ENCODE assay signal across 10 cellular contexts in the genomic region with DNA sequence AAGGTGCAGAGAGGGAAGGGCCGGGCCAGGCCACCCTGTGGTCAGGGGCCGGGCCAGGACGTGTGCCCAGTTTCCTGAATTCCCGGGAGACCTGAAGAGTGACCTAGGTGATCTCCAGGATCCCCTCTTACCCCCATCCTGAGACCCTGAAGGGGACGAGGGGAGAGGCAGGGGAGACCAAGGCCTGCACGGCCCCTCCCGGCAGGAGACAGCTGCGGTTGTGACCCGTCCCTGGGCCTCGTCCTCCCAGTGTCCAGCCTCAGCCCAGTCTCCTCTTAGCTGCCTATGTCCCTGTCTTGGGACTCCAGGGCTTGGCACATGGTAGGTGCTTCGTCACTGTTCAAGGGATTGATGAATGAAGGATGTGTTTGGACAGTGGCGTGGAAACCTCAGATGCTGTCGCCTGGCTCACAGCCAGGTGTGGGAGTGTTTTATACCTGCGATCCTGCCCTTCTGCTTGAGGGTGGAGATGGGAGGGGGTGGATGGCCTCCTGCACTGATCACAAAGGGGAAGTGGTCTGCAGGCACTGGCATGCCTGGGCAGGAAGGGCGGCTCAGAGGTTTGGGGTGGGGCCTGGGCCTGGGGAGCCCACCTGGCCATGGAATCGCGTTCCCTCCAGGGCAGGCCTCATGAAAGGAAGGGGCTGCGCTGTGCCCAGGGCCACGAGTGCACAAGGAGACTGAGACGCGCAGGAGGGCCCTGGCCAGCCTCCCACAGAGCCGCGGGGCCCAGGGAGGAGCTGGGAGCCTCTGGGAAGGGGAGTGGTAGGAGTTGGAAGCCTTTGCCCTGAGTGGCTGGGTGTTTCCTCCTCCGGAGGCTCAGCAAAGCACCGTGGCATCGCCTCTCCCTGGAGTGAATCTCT. TPM values are rescaled to one million over a fixed set of nuclear protein-coding genes. Genes with fewer than 3 reads are reported as not detected.
DNase-seq lines count a peak whose midpoint lies in the region; ATAC-seq and TF ChIP-seq lines count a peak whose summit lies in the region.
"Had no signal": no experiment of that assay in that cellular context is flagged by ENCODE, and none has a peak within 500 bp of the region (broad histone marks: within the 10 kb centered on the region; RNA-seq: fewer than 3 reads in every experiment).

No MANE protein-coding gene starts in this region.

- no peaks in the 10 kb centered on the region for H3K9me3 ChIP-seq in T-helper 17 cell (ENCODE audit: control insufficient read depth, low read length, poor library complexity, severe bottlenecking)

- peaks cover 6% of the 10 kb centered on the region for H3K36me3 Mint-ChIP-seq in T-helper 17 cell (ENCODE audit: low read depth)
- peaks cover 0 to 16% (median 7%) of the 10 kb centered on the region in 3 donors for H3K36me3 Mint-ChIP-seq in naive thymus-derived CD8-positive, alpha-beta T cell
- H3K36me3 Mint-ChIP-seq in activated CD4-positive, alpha-beta memory T cell treated with anti-CD3 and anti-CD28 coated beads, Interleukin-2, amount 10 ng/mL, durations not matched to agents 7 days and 5 days (ENCODE audit: low read depth) = no peaks in the 10 kb centered on the region

- H3K9me3 Mint-ChIP-seq in naive thymus-derived CD8-positive, alpha-beta T cell = no peaks in the 10 kb centered on the region
- H3K9me3 Mint-ChIP-seq in activated CD4-positive, alpha-beta memory T cell treated with anti-CD3 and anti-CD28 coated beads, Interleukin-2, amount 10 ng/mL, durations not matched to agents 7 days and 5 days = no peaks in the 10 kb centered on the region

- POLR2A ChIA-PET in naive thymus-derived CD8-positive, alpha-beta T cell (lab: Charles Lee) = interaction anchor here (0.7 kb wide), 1 partner anchor 48 kb away, joined by 4 read pairs; no protein-coding TSS in a partner anchor
- POLR2A ChIA-PET in activated CD4-positive, alpha-beta memory T cell treated with anti-CD3 and anti-CD28 coated beads, Interleukin-2, amount 10 ng/mL, durations not matched to agents 7 days and 5 days (lab: Charles Lee) = no interaction called here

- H3K4me1 Mint-ChIP-seq in T-helper 17 cell = peaks cover 21% of the 10 kb centered on the region
- H3K4me1 Mint-ChIP-seq in naive thymus-derived CD8-positive, alpha-beta T cell = peaks cover 18 to 52% (median 40%) of the 10 kb centered on the region in 4 donors
- peaks cover 9% of the 10 kb centered on the region for H3K4me1 Mint-ChIP-seq in activated CD4-positive, alpha-beta memory T cell treated with anti-CD3 and anti-CD28 coated beads, Interleukin-2, amount 10 ng/mL, durations not matched to agents 7 days and 5 days

- no peak overlapping the region for H3K4me3 ChIP-seq in GM12865 (ENCODE audit: low read depth, low read length)

- no peak overlapping the region for H3K4me3 Mint-ChIP-seq in T-helper 17 cell
- peak overlapping the region in 3 of 10 donors; percentile 11 to 39 (median 37) for H3K4me3 Mint-ChIP-seq in naive thymus-derived CD8-positive, alpha-beta T cell
- no peak overlapping the region for H3K4me3 Mint-ChIP-seq in activated CD4-positive, alpha-beta memory T cell treated with anti-CD3 and anti-CD28 coated beads, Interleukin-2, amount 10 ng/mL, durations not matched to agents 7 days and 5 days

- no peak for TF ChIP-seq CTCF in GM12865 (IDR thresholded peaks at IDR 0.05; ENCODE audit: insufficient read depth, low read depth, low read length, missing control alignments)

- CTCF ChIA-PET in activated CD4-positive, alpha-beta memory T cell treated with anti-CD3 and anti-CD28 coated beads, Interleukin-2, amount 10 ng/mL, durations not matched to agents 7 days and 5 days (lab: Charles Lee) = interaction anchor here (1.0 kb wide), 1 partner anchor 29 kb away, joined by 3 read pairs; no protein-coding TSS in a partner anchor

- peak overlapping the region; percentile 71 for H3K27ac Mint-ChIP-seq in T-helper 17 cell
- peak overlapping the region in 5 of 10 donors; percentile 43 to 80 (median 53) for H3K27ac Mint-ChIP-seq in naive thymus-derived CD8-positive, alpha-beta T cell
- H3K27ac Mint-ChIP-seq in activated CD4-positive, alpha-beta memory T cell treated with anti-CD3 and anti-CD28 coated beads, Interleukin-2, amount 10 ng/mL, durations not matched to agents 7 days and 5 days = no peak overlapping the region

- no peaks in the 10 kb centered on the region for H3K27me3 Mint-ChIP-seq in T-helper 17 cell
- no peaks in the 10 kb centered on the region for H3K27me3 Mint-ChIP-seq in naive thymus-derived CD8-positive, alpha-beta T cell
- no peaks in the 10 kb centered on the region for H3K27me3 Mint-ChIP-seq in activated CD4-positive, alpha-beta memory T cell treated with anti-CD3 and anti-CD28 coated beads, Interleukin-2, amount 10 ng/mL, durations not matched to agents 7 days and 5 days

- peak; percentile 21 for DNase-seq in GM12865 (ENCODE audit: low read depth)
- peak; percentile 40 for DNase-seq in NCI-H1417 treated with DMSO at 0.1 percent for 48 hours (lab: John Stamatoyannopoulos, UW)
- no peak for DNase-seq in T-helper 17 cell
- no peak for DNase-seq in naive thymus-derived CD8-positive, alpha-beta T cell
- DNase-seq in NCI-H82 treated with DMSO at 0.1 percent for 48 hours (lab: John Stamatoyannopoulos, UW; ENCODE audit: unreplicated experiment) = no peak
- no peak for DNase-seq in cerebellar nuclear complex (lab: John Stamatoyannopoulos, UW)
- DNase-seq in activated CD4-positive, alpha-beta memory T cell treated with anti-CD3 and anti-CD28 coated beads, Interleukin-2, amount 10 ng/mL, durations not matched to agents 7 days and 5 days = no peak
- DNase-seq: effector CD4-positive, alpha-beta T cell; T-helper 1 cell had no signal

- ATAC-seq in T-helper 17 cell = no peak
- peak; percentile 17 to 20 for ATAC-seq in naive thymus-derived CD8-positive, alpha-beta T cell
- ATAC-seq in GM19463 (IDR thresholded peaks at IDR 0.05; ENCODE audit: unreplicated experiment) = no peak

RNA-seq across cellular contexts. Expression of a gene that starts 6.9 kb away (rescaled TPM):
- total RNA-seq in T-helper 17 cell = 100 to 1,000 TPM; 134 TPM
- 10 to 100 TPM; 14.6 to 17.4 TPM for total RNA-seq in naive thymus-derived CD8-positive, alpha-beta T cell
- polyA plus RNA-seq in naive thymus-derived CD8-positive, alpha-beta T cell = 1 to 10 TPM; 3.7 to 6.5 (median 5.1) TPM
- 10 to 100 TPM; 16.8 to 19.5 TPM for total RNA-seq in activated CD4-positive, alpha-beta memory T cell treated with anti-CD3 and anti-CD28 coated beads, Interleukin-2, amount 10 ng/mL, durations not matched to agents 7 days and 5 days

RNA-seq across cellular contexts. Expression of a gene that starts 47.4 kb away (rescaled TPM):
- 1 to 10 TPM; 4.1 to 4.3 TPM for total RNA-seq in T-helper 17 cell
- 1 to 10 TPM; 4.4 to 4.9 TPM for total RNA-seq in naive thymus-derived CD8-positive, alpha-beta T cell
- 1 to 10 TPM in 1 of 3 donors, under 1 TPM in 2; 0.47 to 2.4 (median 0.57) TPM for polyA plus RNA-seq in naive thymus-derived CD8-positive, alpha-beta T cell
- under 1 TPM in 1 of 2 experiments, not detected in 1; 0.13 TPM for total RNA-seq in activated CD4-positive, alpha-beta memory T cell treated with anti-CD3 and anti-CD28 coated beads, Interleukin-2, amount 10 ng/mL, durations not matched to agents 7 days and 5 days

Comparison
In these comparisons a context has a peak if more than half of its experiments do, and no peak if none do; other contexts are left out.
1. DNase-seq: peak in GM12865 (single experiment) and NCI-H1417 treated with DMSO at 0.1 percent for 48 hours (single experiment); none in T-helper 17 cell (0 of 3), naive thymus-derived CD8-positive, alpha-beta T cell (0 of 10), NCI-H82 treated with DMSO at 0.1 percent for 48 hours (single experiment), cerebellar nuclear complex (0 of 2) and activated CD4-positive, alpha-beta memory T cell treated with anti-CD3 and anti-CD28 coated beads, Interleukin-2, amount 10 ng/mL, durations not matched to agents 7 days and 5 days (single experiment).
2. ATAC-seq: peak in naive thymus-derived CD8-positive, alpha-beta T cell (2 of 2); none in T-helper 17 cell (single experiment) and GM19463 (single experiment).
3. RNA of a gene that starts 6.9 kb away (total RNA-seq): 134 TPM in T-helper 17 cell; 16.8 to 19.5 TPM in activated CD4-positive, alpha-beta memory T cell treated with anti-CD3 and anti-CD28 coated beads, Interleukin-2, amount 10 ng/mL, durations not matched to agents 7 days and 5 days and 14.6 to 17.4 TPM in naive thymus-derived CD8-positive, alpha-beta T cell; every median in the first group is over 4 times any median in the second.
4. RNA of a gene that starts 47.4 kb away (total RNA-seq): 4.4 to 4.9 TPM in naive thymus-derived CD8-positive, alpha-beta T cell and 4.1 to 4.3 TPM in T-helper 17 cell; 0.13 TPM in activated CD4-positive, alpha-beta memory T cell treated with anti-CD3 and anti-CD28 coated beads, Interleukin-2, amount 10 ng/mL, durations not matched to agents 7 days and 5 days; every median in the first group is over 4 times any median in the second.